ENCODE assay signal across 21 cellular contexts in the genomic region with DNA sequence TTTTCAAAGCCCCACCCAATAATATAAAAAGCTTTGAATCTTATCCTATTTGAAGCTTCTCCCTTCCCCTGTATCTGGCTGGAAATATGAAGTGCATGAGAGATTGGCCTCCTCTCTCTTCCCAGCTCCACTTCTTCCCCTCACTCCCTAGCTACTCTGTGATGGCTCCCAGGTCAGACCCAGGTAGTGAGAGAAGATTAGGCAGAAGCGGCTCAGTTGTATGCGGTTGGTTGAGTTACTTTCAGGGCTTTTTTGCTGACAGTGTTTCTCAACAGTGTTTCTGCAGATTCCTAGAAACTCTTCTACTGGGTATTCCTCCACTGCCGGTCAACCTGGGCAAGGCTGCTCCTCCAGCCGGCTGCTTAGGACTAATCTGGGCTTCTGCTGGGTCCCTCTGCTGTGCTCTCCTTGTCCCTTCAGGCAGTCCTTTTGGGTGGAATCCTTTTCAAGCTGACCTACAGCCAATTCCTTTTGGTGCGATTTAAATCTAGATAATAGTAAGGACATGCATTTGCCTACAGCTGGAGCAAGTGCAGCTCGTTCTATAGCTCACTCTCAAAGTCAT.
"Had no signal": no experiment of that assay in that cellular context is flagged by ENCODE, and none has a peak within 500 bp of the region (broad histone marks: within the 10 kb centered on the region; RNA-seq: fewer than 3 reads in every experiment).

No MANE protein-coding gene starts in this region.

- H3K36me3 ChIP-seq: ovary, right lobe of liver, upper lobe of left lung had no signal

- H3K4me3 Mint-ChIP-seq: activated CD4-positive, alpha-beta memory T cell treated with anti-CD3 and anti-CD28 coated beads for 36 hours; activated CD4-positive, alpha-beta T cell treated with anti-CD3 and anti-CD28 coated beads for 36 hours; activated naive CD8-positive, alpha-beta T cell; activated T-helper 1 cell treated with anti-CD3 and anti-CD28 coated beads, Interleukin-12 subunit alpha, Interleukin-12 subunit beta, Interleukin-2, Interleukin-4 antibody, amounts not matched to agents 30 ng/mL and 10 ng/mL and 1 ng/mL, durations not matched to agents 14 hours and 24 hours and 36 hours had no signal

- H3K27ac Mint-ChIP-seq: activated CD4-positive, alpha-beta memory T cell treated with anti-CD3 and anti-CD28 coated beads for 36 hours; activated CD4-positive, alpha-beta T cell treated with anti-CD3 and anti-CD28 coated beads for 36 hours; activated naive CD8-positive, alpha-beta T cell; activated T-helper 1 cell treated with anti-CD3 and anti-CD28 coated beads, Interleukin-12 subunit alpha, Interleukin-12 subunit beta, Interleukin-2, Interleukin-4 antibody, amounts not matched to agents 30 ng/mL and 10 ng/mL and 1 ng/mL, durations not matched to agents 14 hours and 24 hours and 36 hours had no signal

- DNase-seq: activated CD4-positive, alpha-beta memory T cell treated with anti-CD3 and anti-CD28 coated beads for 36 hours; activated CD4-positive, alpha-beta T cell treated with anti-CD3 and anti-CD28 coated beads for 36 hours; activated T-cell treated with anti-CD3 and anti-CD28 coated beads for 4 hours; amniotic stem cell; erythroblast; foreskin melanocyte; glutamatergic neuron; hippocampal formation; ovary; psoas muscle; right lobe of liver; stimulated activated CD4-positive, alpha-beta T cell treated with anti-CD3 and anti-CD28 coated beads, Interleukin-4, amount 100 ng/mL, for 1 hour; SW 1271; T-helper 2 cell; testis; upper lobe of left lung had no signal

- H3K9me3 ChIP-seq: ovary, psoas muscle, right lobe of liver, testis, upper lobe of left lung had no signal

- ATAC-seq: activated CD4-positive, alpha-beta T cell treated with anti-CD3 and anti-CD28 coated beads for 36 hours; left lobe of liver; psoas muscle; right lobe of liver had no signal

- H3K4me1 Mint-ChIP-seq: activated CD4-positive, alpha-beta T cell treated with anti-CD3 and anti-CD28 coated beads for 36 hours had no signal

- H3K36me3 Mint-ChIP-seq: activated CD4-positive, alpha-beta memory T cell treated with anti-CD3 and anti-CD28 coated beads for 36 hours; activated naive CD8-positive, alpha-beta T cell had no signal

- H3K4me3 ChIP-seq: lung, ovary, psoas muscle, right lobe of liver, smooth muscle cell, testis, upper lobe of left lung had no signal

- H3K27me3 Mint-ChIP-seq: activated CD4-positive, alpha-beta memory T cell treated with anti-CD3 and anti-CD28 coated beads for 36 hours; activated CD4-positive, alpha-beta T cell treated with anti-CD3 and anti-CD28 coated beads for 36 hours had no signal

- H3K27ac ChIP-seq: ovary, psoas muscle, right lobe of liver, testis, upper lobe of left lung had no signal

- H3K27me3 ChIP-seq: ovary, right lobe of liver, testis, upper lobe of left lung had no signal

- H3K9me3 Mint-ChIP-seq: activated T-helper 1 cell treated with anti-CD3 and anti-CD28 coated beads, Interleukin-12 subunit alpha, Interleukin-12 subunit beta, Interleukin-2, Interleukin-4 antibody, amounts not matched to agents 30 ng/mL and 10 ng/mL and 1 ng/mL, durations not matched to agents 14 hours and 24 hours and 36 hours had no signal

- H3K4me1 ChIP-seq: psoas muscle, right lobe of liver, testis, upper lobe of left lung had no signal
